ENCODE assay signal across 26 cellular contexts in the genomic region with DNA sequence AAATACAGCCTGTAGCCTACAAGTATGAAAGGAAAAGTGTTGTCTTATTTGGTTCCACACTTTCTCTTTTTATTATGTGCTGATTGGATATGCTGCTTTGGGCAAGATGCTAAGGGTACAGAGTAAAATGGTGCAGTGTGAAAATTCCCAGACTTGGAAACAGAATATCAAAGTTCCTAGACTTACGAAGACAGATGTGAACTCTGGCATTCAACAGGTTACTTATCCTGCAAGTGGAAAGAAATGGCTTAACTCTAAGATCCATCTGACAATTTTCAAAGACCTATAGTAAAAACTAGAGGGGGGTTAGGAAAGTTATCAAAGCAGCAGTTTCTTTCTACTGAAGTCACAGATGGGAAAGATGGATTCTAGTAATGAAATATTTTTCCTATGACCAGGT.
"Had no signal": no experiment of that assay in that cellular context is flagged by ENCODE, and none has a peak within 500 bp of the region (broad histone marks: within the 10 kb centered on the region; RNA-seq: fewer than 3 reads in every experiment).

No MANE protein-coding gene starts in this region.

- H3K27ac ChIP-seq: colonic mucosa, epithelial cell of prostate, esophagus squamous epithelium, heart right ventricle, left lung, lower lobe of right lung had no signal

- H3K27me3 ChIP-seq: colonic mucosa, esophagus squamous epithelium, gastrocnemius medialis, heart right ventricle, left lung had no signal

- H3K36me3 ChIP-seq: colonic mucosa had no signal

- ATAC-seq: effector memory CD8-positive, alpha-beta T cell; esophagus mucosa; gastrocnemius medialis; heart right ventricle; left cardiac atrium; left lung; left ventricle myocardium superior; lower lobe of right lung; naive thymus-derived CD4-positive, alpha-beta T cell had no signal

- H3K9me3 ChIP-seq: colonic mucosa, esophagus squamous epithelium, gastrocnemius medialis, left lung, lower lobe of right lung had no signal

- H3K4me1 ChIP-seq: colonic mucosa, heart right ventricle, left lung, lower lobe of right lung had no signal

- H3K4me3 ChIP-seq: colonic mucosa, esophagus squamous epithelium, gastrocnemius medialis, heart right ventricle, left lung, lower lobe of right lung had no signal

- DNase-seq: colonic mucosa; cortex of kidney; effector CD8-positive, alpha-beta T cell; effector memory CD8-positive, alpha-beta T cell; endodermal cell; erythroblast; esophagus squamous epithelium; foreskin fibroblast; foreskin melanocyte; gastrocnemius medialis; glutamatergic neuron; head of caudate nucleus; heart right ventricle; hippocampal formation; left cardiac atrium; left lung; left ventricle myocardium superior; lower lobe of right lung; mesendoderm; midbrain; naive thymus-derived CD4-positive, alpha-beta T cell had no signal

- FAIRE-seq: endometrium, islet of Langerhans, keratinocyte had no signal
